In genomic region chr6:135170849-135171248, GRCh38 we compare ENCODE assay signal across 11 cellular contexts. TPM values are rescaled to one million over a fixed set of nuclear protein-coding genes. Genes with fewer than 3 reads are reported as not detected.
DNase-seq lines count a peak whose midpoint lies in the region; ATAC-seq and TF ChIP-seq lines count a peak whose summit lies in the region.
"Had no signal": no experiment of that assay in that cellular context is flagged by ENCODE, and none has a peak within 500 bp of the region (broad histone marks: within the 10 kb centered on the region; RNA-seq: fewer than 3 reads in every experiment).

No MANE protein-coding gene starts in this region.

- H3K4me3 ChIP-seq in left ventricle myocardium inferior = no peak overlapping the region

- H3K9me3 Mint-ChIP-seq in activated T-cell treated with anti-CD3 and anti-CD28 coated beads, Interleukin-2, amount 50 U/mL, for 24 hours = no peaks in the 10 kb centered on the region
- H3K9me3 Mint-ChIP-seq in activated CD4-positive, alpha-beta memory T cell treated with anti-CD3 and anti-CD28 coated beads for 36 hours = no peaks in the 10 kb centered on the region
- H3K9me3 Mint-ChIP-seq in stimulated activated effector memory CD8-positive, alpha-beta T cell treated with anti-CD3 and anti-CD28 coated beads, Interleukin-12 subunit alpha, Interleukin-12 subunit beta, amount 100 ng/mL, for 72 hours = no peaks in the 10 kb centered on the region
- H3K9me3 Mint-ChIP-seq: immature natural killer cell had no signal

- H3K27ac Mint-ChIP-seq in activated T-cell treated with anti-CD3 and anti-CD28 coated beads, Interleukin-2, amount 50 U/mL, for 24 hours = peak overlapping the region; percentile 94
- H3K27ac Mint-ChIP-seq in activated CD4-positive, alpha-beta memory T cell treated with anti-CD3 and anti-CD28 coated beads for 36 hours = peak overlapping the region; percentile 87
- H3K27ac Mint-ChIP-seq in stimulated activated effector memory CD8-positive, alpha-beta T cell treated with anti-CD3 and anti-CD28 coated beads, Interleukin-12 subunit alpha, Interleukin-12 subunit beta, amount 100 ng/mL, for 72 hours = peak overlapping the region; percentile 86
- H3K27ac Mint-ChIP-seq: immature natural killer cell had no signal

- intact Hi-C loops in activated CD4-positive, alpha-beta memory T cell treated with anti-CD3 and anti-CD28 coated beads for 36 hours (cut with micrococcal nuclease) = loop anchor here (1.0 kb wide), 5 partner anchors 9 to 192 kb away; no protein-coding TSS in a partner anchor
- intact Hi-C loops in left ventricle myocardium inferior (cut with micrococcal nuclease) = no loop called here

- POLR2A ChIA-PET in activated CD4-positive, alpha-beta memory T cell treated with anti-CD3 and anti-CD28 coated beads for 36 hours (lab: Charles Lee) = no interaction called here

- no peaks in the 10 kb centered on the region for H3K36me3 Mint-ChIP-seq in activated T-cell treated with anti-CD3 and anti-CD28 coated beads, Interleukin-2, amount 50 U/mL, for 24 hours (ENCODE audit: low read depth)
- H3K36me3 Mint-ChIP-seq in activated CD4-positive, alpha-beta memory T cell treated with anti-CD3 and anti-CD28 coated beads for 36 hours = no peaks in the 10 kb centered on the region
- H3K36me3 Mint-ChIP-seq in stimulated activated effector memory CD8-positive, alpha-beta T cell treated with anti-CD3 and anti-CD28 coated beads, Interleukin-12 subunit alpha, Interleukin-12 subunit beta, amount 100 ng/mL, for 72 hours = no peaks in the 10 kb centered on the region
- H3K36me3 Mint-ChIP-seq: immature natural killer cell had no signal

- H3K4me3 Mint-ChIP-seq in activated T-cell treated with anti-CD3 and anti-CD28 coated beads, Interleukin-2, amount 50 U/mL, for 24 hours = peak overlapping the region; percentile 51
- peak overlapping the region; percentile 17 for H3K4me3 Mint-ChIP-seq in activated CD4-positive, alpha-beta memory T cell treated with anti-CD3 and anti-CD28 coated beads for 36 hours
- H3K4me3 Mint-ChIP-seq in stimulated activated effector memory CD8-positive, alpha-beta T cell treated with anti-CD3 and anti-CD28 coated beads, Interleukin-12 subunit alpha, Interleukin-12 subunit beta, amount 100 ng/mL, for 72 hours = peak overlapping the region; percentile 50
- H3K4me3 Mint-ChIP-seq: immature natural killer cell had no signal

- H3K27me3 Mint-ChIP-seq in activated T-cell treated with anti-CD3 and anti-CD28 coated beads, Interleukin-2, amount 50 U/mL, for 24 hours = no peaks in the 10 kb centered on the region
- H3K27me3 Mint-ChIP-seq in activated CD4-positive, alpha-beta memory T cell treated with anti-CD3 and anti-CD28 coated beads for 36 hours = no peaks in the 10 kb centered on the region

- H3K4me1 ChIP-seq in left ventricle myocardium inferior = no peaks in the 10 kb centered on the region

- peak; percentile 60 for ATAC-seq in HG02588 (IDR thresholded peaks at IDR 0.05; ENCODE audit: unreplicated experiment)
- peak; percentile 97 for ATAC-seq in stimulated activated effector memory CD8-positive, alpha-beta T cell treated with anti-CD3 and anti-CD28 coated beads, Interleukin-12 subunit alpha, Interleukin-12 subunit beta, amount 100 ng/mL, for 72 hours

- no peak for TF ChIP-seq CTCF in left ventricle myocardium inferior (IDR thresholded peaks at IDR 0.05; ENCODE audit: borderline replicate concordance)

- CTCF ChIA-PET in activated CD4-positive, alpha-beta memory T cell treated with anti-CD3 and anti-CD28 coated beads for 36 hours (lab: Charles Lee) = no interaction called here

- H3K36me3 ChIP-seq in left ventricle myocardium inferior = no peaks in the 10 kb centered on the region

- no peak overlapping the region for H3K27ac ChIP-seq in left ventricle myocardium inferior (replicated peaks)

- no peak for DNase-seq in activated T-cell treated with anti-CD3 and anti-CD28 coated beads, Interleukin-2, amount 50 U/mL, for 24 hours
- no peak for DNase-seq in activated T-cell treated with anti-CD3 and anti-CD28 coated beads, Interleukin-2, amount 50 U/mL, for 48 hours
- DNase-seq in activated CD4-positive, alpha-beta memory T cell treated with anti-CD3 and anti-CD28 coated beads for 36 hours = peak; percentile 63
- DNase-seq in stimulated activated effector memory CD8-positive, alpha-beta T cell treated with anti-CD3 and anti-CD28 coated beads, Interleukin-12 subunit alpha, Interleukin-12 subunit beta, amount 100 ng/mL, for 72 hours (ENCODE audit: low spot score in 2 of 2) = no peak
- DNase-seq in NCI-H524 (lab: John Stamatoyannopoulos, UW) = no peak
- DNase-seq in left ventricle myocardium inferior = no peak
- DNase-seq in cerebellar nuclear complex (lab: John Stamatoyannopoulos, UW) = no peak
- DNase-seq: immature natural killer cell, T-helper 9 cell had no signal

- peaks cover 37% of the 10 kb centered on the region for H3K4me1 Mint-ChIP-seq in activated T-cell treated with anti-CD3 and anti-CD28 coated beads, Interleukin-2, amount 50 U/mL, for 24 hours (ENCODE audit: low read depth)
- H3K4me1 Mint-ChIP-seq in activated CD4-positive, alpha-beta memory T cell treated with anti-CD3 and anti-CD28 coated beads for 36 hours (ENCODE audit: low read depth) = peaks cover 16% of the 10 kb centered on the region
- peaks cover 22% of the 10 kb centered on the region for H3K4me1 Mint-ChIP-seq in stimulated activated effector memory CD8-positive, alpha-beta T cell treated with anti-CD3 and anti-CD28 coated beads, Interleukin-12 subunit alpha, Interleukin-12 subunit beta, amount 100 ng/mL, for 72 hours
- H3K4me1 Mint-ChIP-seq: immature natural killer cell had no signal

- H3K9me3 ChIP-seq in left ventricle myocardium inferior (replicated peaks) = no peaks in the 10 kb centered on the region

- peaks cover 19% of the 10 kb centered on the region for H3K27me3 ChIP-seq in left ventricle myocardium inferior (ENCODE audit: low read depth)

RNA-seq across cellular contexts. Expression of gene MYB, which starts 10.3 kb away (rescaled TPM):
- 10 to 100 TPM; 19.4 to 19.7 TPM for total RNA-seq in activated CD4-positive, alpha-beta memory T cell treated with anti-CD3 and anti-CD28 coated beads for 36 hours
- total RNA-seq in left ventricle myocardium inferior = 0.08 TPM
- total RNA-seq: renal cortical epithelial cell had no signal

Comparison
In these comparisons a context has a peak if more than half of its experiments do, and no peak if none do; other contexts are left out.
1. RNA of gene MYB, which starts 10.3 kb away (total RNA-seq): 19.4 to 19.7 TPM in activated CD4-positive, alpha-beta memory T cell treated with anti-CD3 and anti-CD28 coated beads for 36 hours; 0.08 TPM in left ventricle myocardium inferior (single experiment); every median in the first group is over 10 times any median in the second.
2. Peak in every context shown above with its lines, with median percentiles within 50 percentile points of each other: H3K27ac Mint-ChIP-seq and H3K4me3 Mint-ChIP-seq.